ENCODE assay signal across 15 cellular contexts in genomic region chr11:86606270-86606848, GRCh38.
A peak's percentile ranks its signal among the peaks of the same experiment; 100 is the strongest.
DNase-seq lines count a peak whose midpoint lies in the region; ATAC-seq, FAIRE-seq and TF ChIP-seq lines count a peak whose summit lies in the region.
"Had no signal": no experiment of that assay in that cellular context is flagged by ENCODE, and none has a peak within 500 bp of the region (broad histone marks: within the 10 kb centered on the region; RNA-seq: fewer than 3 reads in every experiment).

No MANE protein-coding gene starts in this region.

- H3K9me3 ChIP-seq in Panc1 (ENCODE audit: control insufficient read depth, insufficient read depth, low read depth, low read length) (peaks cover 4% of the 10 kb centered on the region; the same call in 1 of the 2 replicates), H1 (ENCODE audit: insufficient read depth in 2 of 2, low read depth in 1 of 2, low read length in 1 of 2) (no peaks in the 10 kb centered on the region), neuronal stem cell (replicated peaks in 1 of 2; ENCODE audit: control insufficient read depth in 2 of 2, insufficient read depth in 1 of 2, low read depth in 1 of 2, low read length in 2 of 2) (peaks cover 0 to 11% of the 10 kb centered on the region in 2 donors), uterus (no peaks in the 10 kb centered on the region)
- H3K9me3 ChIP-seq: right lobe of liver had no signal

- no peaks in the 10 kb centered on the region for H3K27me3 ChIP-seq in Panc1 (ENCODE audit: control insufficient read depth, insufficient read depth, low read length)
- no peaks in the 10 kb centered on the region for H3K27me3 ChIP-seq in H1 (replicated peaks in 1 of 4; ENCODE audit: control insufficient read depth in 3 of 4, extremely low read depth in 1 of 4, insufficient read depth in 3 of 4, low read length in 3 of 4)
- no peaks in the 10 kb centered on the region for H3K27me3 ChIP-seq in neuronal stem cell (ENCODE audit: control insufficient read depth in 3 of 3, insufficient read depth in 3 of 3, low read depth in 1 of 3, low read length in 3 of 3)
- H3K27me3 ChIP-seq in uterus: no peaks in the 10 kb centered on the region
- H3K27me3 ChIP-seq: right lobe of liver had no signal

- no peak for DNase-seq in Panc1 (ENCODE audit: low read depth, low spot score)
- DNase-seq in H1 (ENCODE audit: low read depth in 1 of 2, low spot score in 2 of 2): no peak
- no peak for DNase-seq in neuronal stem cell (ENCODE audit: low spot score)
- DNase-seq in uterus: no peak
- DNase-seq in T-helper 2 cell: no peak
- DNase-seq in ecto neural progenitor cell (ENCODE audit: low spot score): no peak
- DNase-seq: activated CD4-positive, alpha-beta T cell treated with anti-CD3 and anti-CD28 coated beads for 1 hour; activated gamma-delta T cell treated with Interleukin-2 at 50 U/mL for 16 hours; anterior cingulate cortex; MV-4-11; NCI-H2029 treated with DMSO at 0.1 percent for 48 hours; right lobe of liver; SHP77 treated with DMSO at 0.1 percent for 48 hours; stimulated activated CD4-positive, alpha-beta T cell treated with anti-CD3 and anti-CD28 coated beads, Interleukin-2, amount 100 ng/mL, for 24 hours had no signal

- H2BK120ac ChIP-seq in H1 (replicated peaks; ENCODE audit: low read depth, low read length) (no peak overlapping the region), neuronal stem cell (ENCODE audit: low read depth, low read length) (no peak overlapping the region)

- POLR2A ChIA-PET in Panc1 (lab: Charles Lee) (no interaction called here), H1 (lab: Charles Lee; ENCODE audit: partially characterized antibody) (no interaction called here)

- H3K79me1 ChIP-seq in H1 (ENCODE audit: low read depth, low read length) (no peaks in the 10 kb centered on the region), neuronal stem cell (ENCODE audit: low read depth, low read length) (no peaks in the 10 kb centered on the region)

- no peaks in the 10 kb centered on the region for H3K79me2 ChIP-seq in H1 (ENCODE audit: control insufficient read depth in 1 of 2, insufficient read depth in 2 of 2, low read length in 2 of 2)

- no peak overlapping the region for H3K56ac ChIP-seq in H1 (replicated peaks; ENCODE audit: insufficient read length, low read depth, low read length)

- H4K20me1 ChIP-seq in H1 (replicated peaks in 1 of 2; ENCODE audit: control insufficient read depth in 1 of 2, insufficient read depth in 2 of 2, low read length in 2 of 2): no peaks in the 10 kb centered on the region

- no peak overlapping the region for H3K4me3 ChIP-seq in Panc1 (ENCODE audit: low read depth in 2 of 2, low read length in 2 of 2)
- H3K4me3 ChIP-seq in H1 (ENCODE audit: extremely low read depth in 1 of 4, insufficient read depth in 2 of 4, low read depth in 3 of 4, low read length in 4 of 4): no peak overlapping the region
- H3K4me3 ChIP-seq in neuronal stem cell (ENCODE audit: low read length in 2 of 2): no peak overlapping the region
- H3K4me3 ChIP-seq in uterus: no peak overlapping the region
- H3K4me3 ChIP-seq: right lobe of liver had no signal

- H3K23ac ChIP-seq in H1 (ENCODE audit: insufficient read length) (no peak overlapping the region), neuronal stem cell (ENCODE audit: low read depth, low read length, poor library complexity) (no peak overlapping the region)

- H3K27ac ChIP-seq in Panc1 (ENCODE audit: low read length): peak overlapping the region; percentile 78
- H3K27ac ChIP-seq in H1 (ENCODE audit: low read depth, low read length): no peak overlapping the region
- H3K27ac ChIP-seq in neuronal stem cell (replicated peaks; ENCODE audit: low read length): peak overlapping the region; percentile 39
- H3K27ac ChIP-seq in uterus: peak overlapping the region; percentile 55 to 84

- 86% methylated on average over 3 of the region's 3 CpGs; no CpG with 5 or more reads in 1 of the 2 experiments for WGBS in H1 (ENCODE audit: extremely low coverage in 1 of 2, insufficient coverage in 1 of 2, insufficient read length in 1 of 2, insufficient replicate concordance in 2 of 2, low coverage in 1 of 2, low lambda C conversion rate in 2 of 2, missing lambda C conversion rate in 1 of 2), 2 experiments
- no CpG with 5 or more reads among the region's 3 CpGs for WGBS in neuronal stem cell (ENCODE audit: extremely low coverage in 2 of 2, insufficient read length in 2 of 2, insufficient replicate concordance in 1 of 2), 2 donors

- TF ChIP-seq RAD21 in H1 (IDR thresholded peaks at IDR 0.05 in 1 of 2, conservative IDR thresholded peaks at IDR 0.05 in 1 of 2; ENCODE audit: low read depth in 2 of 2, low read length in 2 of 2): no peak

- H2BK12ac ChIP-seq in H1 (ENCODE audit: low read depth, low read length): no peak overlapping the region; the same call in 1 of the 2 replicates
- H2BK12ac ChIP-seq in neuronal stem cell (ENCODE audit: low read length): no peak overlapping the region

- no peak for TF ChIP-seq CTCF in Panc1 (IDR thresholded peaks at IDR 0.05)
- no peak for TF ChIP-seq CTCF in H1 (IDR thresholded peaks at IDR 0.05; ENCODE audit: control extremely low read depth in 1 of 3, insufficient read depth in 1 of 3, low read depth in 1 of 3, low read length in 3 of 3)
- no peak for TF ChIP-seq CTCF in uterus (IDR thresholded peaks at IDR 0.05)

- no peak overlapping the region for H2BK15ac ChIP-seq in H1 (ENCODE audit: low read length)
- H2BK15ac ChIP-seq in neuronal stem cell (ENCODE audit: low read length): no peak overlapping the region

- H3K36me3 ChIP-seq in Panc1 (ENCODE audit: control insufficient read depth, insufficient read depth, low read length) (no peaks in the 10 kb centered on the region), H1 (ENCODE audit: control insufficient read depth in 2 of 4, insufficient read depth in 4 of 4, low read length in 3 of 4) (no peaks in the 10 kb centered on the region), neuronal stem cell (replicated peaks in 1 of 2; ENCODE audit: control insufficient read depth in 2 of 2, insufficient read depth in 2 of 2, low read length in 2 of 2) (no peaks in the 10 kb centered on the region), uterus (no peaks in the 10 kb centered on the region)
- H3K36me3 ChIP-seq: right lobe of liver had no signal

- H2AK5ac ChIP-seq in H1 (ENCODE audit: low read depth, low read length) (no peak overlapping the region), neuronal stem cell (ENCODE audit: low read depth, low read length) (peak overlapping the region; percentile 24)

- no peak for FAIRE-seq in H1 (lab: Jason Lieb, UNC)

- CTCF ChIA-PET in Panc1 (lab: Charles Lee): no interaction called here
- CTCF ChIA-PET in H1 (lab: Charles Lee; ENCODE audit: partially characterized antibody): interaction anchor here (0.8 to 5.8 kb wide), 12 partner anchors 10 to 204 kb away, joined by 3 to 60 read pairs (median 4); no protein-coding TSS in a partner anchor

- H3K14ac ChIP-seq in H1 (ENCODE audit: insufficient read length): no peak overlapping the region
- H3K14ac ChIP-seq in neuronal stem cell (ENCODE audit: low read length): no peak overlapping the region

- ATAC-seq in Panc1 (no peak), HG03354 (IDR thresholded peaks at IDR 0.05; ENCODE audit: poor library complexity, severe bottlenecking, unreplicated experiment) (no peak)

- TF ChIP-seq POLR2A in H1 (IDR thresholded peaks at IDR 0.05; ENCODE audit: control extremely low read depth in 1 of 2, low read depth in 2 of 2, low read length in 2 of 2) (no peak), uterus (IDR thresholded peaks at IDR 0.05) (no peak)

- in situ Hi-C loops in Panc1 (cut with HindIII; ENCODE audit: low pct_unique_long_range_greater_than_20kb, low sequenced_read_pairs): no loop called here

- no peak overlapping the region for H4K5ac ChIP-seq in H1 (ENCODE audit: insufficient read length, low read depth, low read length)

- no peak for TF ChIP-seq EP300 in H1 (IDR thresholded peaks at IDR 0.05; ENCODE audit: borderline replicate concordance in 1 of 2, low read depth in 2 of 2, low read length in 2 of 2)

- no peak overlapping the region for H4K8ac ChIP-seq in H1 (ENCODE audit: extremely low read depth, insufficient read depth, low read length)
- no peak overlapping the region for H4K8ac ChIP-seq in neuronal stem cell (ENCODE audit: low read depth, low read length)

- no peak overlapping the region for H4K91ac ChIP-seq in H1 (replicated peaks; ENCODE audit: insufficient read length, low read length)
- H4K91ac ChIP-seq in neuronal stem cell (ENCODE audit: low read depth, low read length, poor library complexity): no peak overlapping the region

- no peaks in the 10 kb centered on the region for H3K23me2 ChIP-seq in H1 (ENCODE audit: low read depth, low read length)

- no TSS peak for BruUV-seq in Panc1 (replicated peaks; lab: Mats Ljungman, UMichigan)

- H2BK5ac ChIP-seq in H1 (ENCODE audit: low read depth, low read length): no peak overlapping the region
- H2BK5ac ChIP-seq in neuronal stem cell (ENCODE audit: low read length): peak overlapping the region; percentile 19

- H3K4me2 ChIP-seq in H1 (ENCODE audit: insufficient read depth in 1 of 2, low read depth in 2 of 2, low read length in 2 of 2): no peak overlapping the region
- H3K4me2 ChIP-seq in neuronal stem cell (ENCODE audit: insufficient read depth, low read length, poor library complexity, severe bottlenecking): no peak overlapping the region

- H3K9ac ChIP-seq in H1 (replicated peaks in 1 of 4; ENCODE audit: extremely low read depth in 1 of 4, low read depth in 3 of 4, low read length in 3 of 4): no peak overlapping the region
- H3K9ac ChIP-seq in neuronal stem cell (ENCODE audit: low read depth, low read length, poor library complexity): no peak overlapping the region

- no peak overlapping the region for H3K18ac ChIP-seq in H1 (ENCODE audit: extremely low read depth, low read length)
- peak overlapping the region; percentile 82 for H3K18ac ChIP-seq in neuronal stem cell (ENCODE audit: low read length)

- no peak overlapping the region for H3K4ac ChIP-seq in H1 (replicated peaks; ENCODE audit: insufficient read length, low read depth, low read length)
- H3K4ac ChIP-seq in neuronal stem cell (ENCODE audit: low read length): no peak overlapping the region

- H3K4me1 ChIP-seq in Panc1 (ENCODE audit: control insufficient read depth, insufficient read depth, low read length) (peaks cover 52% of the 10 kb centered on the region), H1 (replicated peaks in 1 of 4; ENCODE audit: control insufficient read depth in 3 of 4, insufficient read depth in 4 of 4, low read length in 3 of 4) (peaks cover 0 to 12% (median 4%) of the 10 kb centered on the region in 4 experiments; a peak in 4 of 7 replicates), neuronal stem cell (ENCODE audit: control insufficient read depth in 2 of 2, insufficient read depth in 1 of 2, low read depth in 1 of 2, low read length in 2 of 2) (peaks cover 8 to 15% of the 10 kb centered on the region in 2 donors), uterus (peaks cover 0 to 15% of the 10 kb centered on the region in 2 donors)

- no peak overlapping the region for H2BK20ac ChIP-seq in H1 (ENCODE audit: low read length)

- intact Hi-C loops in Panc1 (cut with micrococcal nuclease; ENCODE audit: unreplicated experiment) (loop anchor here (5.0 kb wide), 3 partner anchors 84 to 211 kb away; partner anchors contain the start of gene PRSS23), uterus (cut with DNase I; ENCODE audit: low total_unique reads) (loop anchor here (5.0 to 10.0 kb wide), 2 partner anchors 149 to 198 kb away; partner anchors contain the start of gene PRSS23)

- peak overlapping the region; percentile 76 for H2AFZ ChIP-seq in H1 (ENCODE audit: low read length)
- H2AFZ ChIP-seq in neuronal stem cell (ENCODE audit: low read length): peak overlapping the region; percentile 2
